In genomic region chr4:25368315-25368714, GRCh38 we compare ENCODE assay signal across 25 cellular contexts.
"Had no signal": no experiment of that assay in that cellular context is flagged by ENCODE, and none has a peak within 500 bp of the region (broad histone marks: within the 10 kb centered on the region; RNA-seq: fewer than 3 reads in every experiment).

No MANE protein-coding gene starts in this region.

- H3K9me3 Mint-ChIP-seq: activated B cell treated with CpG ODN at 0.5 μM for 24 hours; activated naive CD8-positive, alpha-beta T cell treated with anti-CD3 and anti-CD28 coated beads, Interleukin-2, amount 10 ng/mL, durations not matched to agents 7 days and 5 days; activated T-cell treated with anti-CD3 and anti-CD28 coated beads, Interleukin-2, amount 50 U/mL, for 4 hours; activated T-helper 2 cell treated with anti-CD3 and anti-CD28 coated beads, Interferon-gamma antibody, Interleukin-2, Interleukin-4, amounts not matched to agents 10 μg/mL and 5 μg/mL and 100 μg/mL, durations not matched to agents 14 hours and 24 hours and 36 hours; mesothelial cell of epicardium; natural killer cell; stimulated activated effector memory CD8-positive, alpha-beta T cell treated with anti-CD3 and anti-CD28 coated beads, Interleukin-12 subunit alpha, Interleukin-12 subunit beta, amount 100 ng/mL, for 72 hours; stimulated activated naive CD8-positive, alpha-beta T cell treated with anti-CD3 and anti-CD28 coated beads, Interleukin-15, amount 100 ng/mL, for 72 hours had no signal

- H3K4me1 ChIP-seq: gastroesophageal sphincter, heart left ventricle, lower lobe of right lung, psoas muscle, right atrium auricular region, tibial nerve had no signal

- H3K27ac ChIP-seq: body of pancreas, gastroesophageal sphincter, heart left ventricle, lower lobe of right lung, psoas muscle, right atrium auricular region, tibial nerve had no signal

- ATAC-seq: activated CD4-positive, alpha-beta T cell treated with anti-CD3 and anti-CD28 coated beads for 36 hours; activated T-cell treated with anti-CD3 and anti-CD28 coated beads, Interleukin-2, amount 50 U/mL, for 4 hours; body of pancreas; gastroesophageal sphincter; lower lobe of right lung; natural killer cell; psoas muscle; stimulated activated effector memory CD8-positive, alpha-beta T cell treated with anti-CD3 and anti-CD28 coated beads, Interleukin-12 subunit alpha, Interleukin-12 subunit beta, amount 100 ng/mL, for 72 hours; stimulated activated naive CD8-positive, alpha-beta T cell treated with anti-CD3 and anti-CD28 coated beads, Interleukin-15, amount 100 ng/mL, for 72 hours had no signal

- H3K9me3 ChIP-seq: body of pancreas, gastroesophageal sphincter, heart left ventricle, lower lobe of right lung, psoas muscle, right atrium auricular region, tibial nerve had no signal

- H3K4me3 ChIP-seq: body of pancreas, gastroesophageal sphincter, heart left ventricle, lower lobe of right lung, psoas muscle, right atrium auricular region, tibial nerve had no signal

- DNase-seq: activated B cell treated with CpG ODN at 0.5 μM for 24 hours; activated CD4-positive, alpha-beta T cell treated with anti-CD3 and anti-CD28 coated beads for 36 hours; activated CD4-positive, alpha-beta T cell treated with anti-CD3 and anti-CD28 coated beads, Interleukin-2, amount 50 U/mL, for 4 hours; activated CD8-positive, alpha-beta memory T cell treated with anti-CD3 and anti-CD28 coated beads, Interleukin-2, amount 50 U/mL, for 48 hours; activated naive CD4-positive, alpha-beta T cell; activated naive CD8-positive, alpha-beta T cell treated with anti-CD3 and anti-CD28 coated beads, Interleukin-2, amount 10 ng/mL, durations not matched to agents 7 days and 5 days; activated T-cell treated with anti-CD3 and anti-CD28 coated beads, Interleukin-2, amount 50 U/mL, for 4 hours; body of pancreas; dermis blood vessel endothelial cell; effector CD8-positive, alpha-beta T cell; heart left ventricle; islet precursor cell; left cardiac atrium; lower lobe of right lung; natural killer cell; psoas muscle; stimulated activated CD4-positive, alpha-beta T cell treated with anti-CD3 and anti-CD28 coated beads, Interleukin-2, amount 100 ng/mL, for 24 hours; stimulated activated naive CD8-positive, alpha-beta T cell treated with anti-CD3 and anti-CD28 coated beads, Interleukin-15, amount 100 ng/mL, for 72 hours; T1000 had no signal

- H3K4me1 Mint-ChIP-seq: activated B cell treated with CpG ODN at 0.5 μM for 24 hours; activated CD4-positive, alpha-beta T cell treated with anti-CD3 and anti-CD28 coated beads for 36 hours; activated naive CD8-positive, alpha-beta T cell treated with anti-CD3 and anti-CD28 coated beads, Interleukin-2, amount 10 ng/mL, durations not matched to agents 7 days and 5 days; mesothelial cell of epicardium; natural killer cell; stimulated activated effector memory CD8-positive, alpha-beta T cell treated with anti-CD3 and anti-CD28 coated beads, Interleukin-12 subunit alpha, Interleukin-12 subunit beta, amount 100 ng/mL, for 72 hours; stimulated activated naive CD8-positive, alpha-beta T cell treated with anti-CD3 and anti-CD28 coated beads, Interleukin-15, amount 100 ng/mL, for 72 hours had no signal

- H3K27me3 Mint-ChIP-seq: activated B cell treated with CpG ODN at 0.5 μM for 24 hours; activated CD4-positive, alpha-beta T cell treated with anti-CD3 and anti-CD28 coated beads for 36 hours; activated naive CD8-positive, alpha-beta T cell treated with anti-CD3 and anti-CD28 coated beads, Interleukin-2, amount 10 ng/mL, durations not matched to agents 7 days and 5 days; stimulated activated naive CD8-positive, alpha-beta T cell treated with anti-CD3 and anti-CD28 coated beads, Interleukin-15, amount 100 ng/mL, for 72 hours had no signal

- H3K4me3 Mint-ChIP-seq: activated B cell treated with CpG ODN at 0.5 μM for 24 hours; activated CD4-positive, alpha-beta T cell treated with anti-CD3 and anti-CD28 coated beads for 36 hours; activated naive CD8-positive, alpha-beta T cell treated with anti-CD3 and anti-CD28 coated beads, Interleukin-2, amount 10 ng/mL, durations not matched to agents 7 days and 5 days; activated T-cell treated with anti-CD3 and anti-CD28 coated beads, Interleukin-2, amount 50 U/mL, for 4 hours; mesothelial cell of epicardium; natural killer cell; stimulated activated effector memory CD8-positive, alpha-beta T cell treated with anti-CD3 and anti-CD28 coated beads, Interleukin-12 subunit alpha, Interleukin-12 subunit beta, amount 100 ng/mL, for 72 hours; stimulated activated naive CD8-positive, alpha-beta T cell treated with anti-CD3 and anti-CD28 coated beads, Interleukin-15, amount 100 ng/mL, for 72 hours had no signal

- H3K27ac Mint-ChIP-seq: activated B cell treated with CpG ODN at 0.5 μM for 24 hours; activated CD4-positive, alpha-beta T cell treated with anti-CD3 and anti-CD28 coated beads for 36 hours; activated naive CD8-positive, alpha-beta T cell treated with anti-CD3 and anti-CD28 coated beads, Interleukin-2, amount 10 ng/mL, durations not matched to agents 7 days and 5 days; activated T-helper 2 cell treated with anti-CD3 and anti-CD28 coated beads, Interferon-gamma antibody, Interleukin-2, Interleukin-4, amounts not matched to agents 10 μg/mL and 5 μg/mL and 100 μg/mL, durations not matched to agents 14 hours and 24 hours and 36 hours; mesothelial cell of epicardium; natural killer cell; stimulated activated effector memory CD8-positive, alpha-beta T cell treated with anti-CD3 and anti-CD28 coated beads, Interleukin-12 subunit alpha, Interleukin-12 subunit beta, amount 100 ng/mL, for 72 hours; stimulated activated naive CD8-positive, alpha-beta T cell treated with anti-CD3 and anti-CD28 coated beads, Interleukin-15, amount 100 ng/mL, for 72 hours had no signal

- H3K27me3 ChIP-seq: body of pancreas, gastroesophageal sphincter, heart left ventricle, right atrium auricular region, tibial nerve had no signal
